In genomic region chr17:28792877-28793666, GRCh38 we compare ENCODE assay signal across 1 cellular context.
TF ChIP-seq lines count a peak whose summit lies in the region.

No MANE protein-coding gene starts in this region.

TF ChIP-seq in GM12878, 131 proteins besides CTCF, POLR2A, EP300 and RAD21:
- TF ChIP-seq DPF2 (IDR thresholded peaks at IDR 0.05) = no peak
- peak; percentile 66 for TF ChIP-seq ATF7 (IDR thresholded peaks at IDR 0.05; ENCODE audit: low read depth)
- TF ChIP-seq STAT3 (IDR thresholded peaks at IDR 0.05; ENCODE audit: low read depth, low read length) = no peak
TF ChIP-seq in GM12878: peak in this region for 1.
